In the genomic region with DNA sequence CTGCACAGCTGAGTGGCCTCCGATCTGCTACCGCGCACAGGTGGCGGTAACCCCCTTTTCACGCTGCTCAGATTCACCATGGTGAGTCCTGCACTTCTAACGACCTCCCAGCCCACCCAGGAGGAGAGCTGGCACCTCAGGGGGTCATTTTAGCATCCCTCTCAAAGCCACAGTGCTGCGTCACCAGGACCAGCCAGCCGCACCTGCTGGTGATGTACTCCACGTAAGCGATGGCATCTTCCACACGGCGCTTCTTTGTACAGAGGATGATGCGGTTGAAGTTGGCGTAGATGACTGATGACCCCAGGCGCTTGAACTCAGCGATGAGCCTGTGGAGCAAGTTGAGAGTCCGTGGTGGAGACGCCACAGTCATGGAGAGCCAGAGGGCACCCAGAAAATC, we compare ENCODE assay signal across 18 cellular contexts. TPM values are rescaled to one million over a fixed set of nuclear protein-coding genes. Genes with fewer than 3 reads are reported as not detected.
DNase-seq lines count a peak whose midpoint lies in the region; ATAC-seq, FAIRE-seq and TF ChIP-seq lines count a peak whose summit lies in the region.
"Had no signal": no experiment of that assay in that cellular context is flagged by ENCODE, and none has a peak within 500 bp of the region (broad histone marks: within the 10 kb centered on the region; RNA-seq: fewer than 3 reads in every experiment).

No MANE protein-coding gene starts in this region.

- TF ChIP-seq POLR2A in H1 (IDR thresholded peaks at IDR 0.05; ENCODE audit: control extremely low read depth in 1 of 2, low read depth in 2 of 2, low read length in 2 of 2), result no peak

- POLR2A ChIA-PET in H1 (lab: Charles Lee; ENCODE audit: partially characterized antibody), result interaction anchor here (0.5 to 1.3 kb wide), 3 partner anchors 9 to 35 kb away, joined by 3 to 4 read pairs (median 3); no protein-coding TSS in a partner anchor
- POLR2A ChIA-PET in activated CD4-positive, alpha-beta memory T cell treated with anti-CD3 and anti-CD28 coated beads for 36 hours (lab: Charles Lee), result no interaction called here

- peak overlapping the region; percentile 65; the same call in 1 of the 2 replicates for H4K8ac ChIP-seq in H1 (ENCODE audit: extremely low read depth, insufficient read depth, low read length)

- H3K56ac ChIP-seq in H1 (replicated peaks; ENCODE audit: insufficient read length, low read depth, low read length), result no peak overlapping the region

- no peak for TF ChIP-seq EP300 in H1 (IDR thresholded peaks at IDR 0.05; ENCODE audit: borderline replicate concordance in 1 of 2, low read depth in 2 of 2, low read length in 2 of 2)

- no peak overlapping the region for H2BK20ac ChIP-seq in H1 (ENCODE audit: low read length)

- H2BK15ac ChIP-seq in H1 (ENCODE audit: low read length), result no peak overlapping the region

- H2BK12ac ChIP-seq in H1 (ENCODE audit: low read depth, low read length), result no peak overlapping the region

- no peak overlapping the region for H3K9ac ChIP-seq in H1 (replicated peaks in 1 of 4; ENCODE audit: extremely low read depth in 1 of 4, low read depth in 3 of 4, low read length in 3 of 4)

- no peak overlapping the region for H2AFZ ChIP-seq in H1 (ENCODE audit: low read length)

- intact Hi-C loops in activated CD4-positive, alpha-beta memory T cell treated with anti-CD3 and anti-CD28 coated beads for 36 hours (cut with micrococcal nuclease), result no loop called here

- H3K79me1 ChIP-seq in H1 (ENCODE audit: low read depth, low read length), result no peaks in the 10 kb centered on the region; the same call in 1 of the 2 replicates

- CTCF ChIA-PET in activated naive CD4-positive, alpha-beta T cell treated with anti-CD3 and anti-CD28 coated beads, Interleukin-2, amount 10 ng/mL, durations not matched to agents 7 days and 5 days (lab: Charles Lee), result interaction anchor here (1.1 to 4.0 kb wide), 3 partner anchors 16 to 223 kb away, joined by 3 to 17 read pairs (median 3); no protein-coding TSS in a partner anchor
- CTCF ChIA-PET in H1 (lab: Charles Lee; ENCODE audit: partially characterized antibody), result interaction anchor here (0.7 to 9.3 kb wide), 16 partner anchors 8 to 220 kb away, joined by 3 to 61 read pairs (median 5); partner anchors contain the start of gene LRCOL1
- CTCF ChIA-PET in activated CD4-positive, alpha-beta memory T cell treated with anti-CD3 and anti-CD28 coated beads for 36 hours (lab: Charles Lee), result interaction anchor here (1.0 to 1.6 kb wide), 3 partner anchors 12 to 224 kb away, joined by 3 to 4 read pairs (median 3); no protein-coding TSS in a partner anchor

- no peak overlapping the region for H3K18ac ChIP-seq in H1 (ENCODE audit: extremely low read depth, low read length)

- H4K5ac ChIP-seq in H1 (ENCODE audit: insufficient read length, low read depth, low read length), result no peak overlapping the region

- no peak overlapping the region for H3K14ac ChIP-seq in H1 (ENCODE audit: insufficient read length)

- WGBS in H1 (ENCODE audit: extremely low coverage in 1 of 2, insufficient coverage in 1 of 2, insufficient read length in 1 of 2, insufficient replicate concordance in 2 of 2, low coverage in 1 of 2, low lambda C conversion rate in 2 of 2, missing lambda C conversion rate in 1 of 2), 2 experiments, result 92% methylated on average over 18 of the region's 18 CpGs; no CpG with 5 or more reads in 1 of the 2 experiments

- TF ChIP-seq CTCF in H1 (IDR thresholded peaks at IDR 0.05; ENCODE audit: control extremely low read depth in 1 of 3, insufficient read depth in 1 of 3, low read depth in 1 of 3, low read length in 3 of 3) (no peak), neural crest cell (conservative IDR thresholded peaks at IDR 0.05) (no peak)

- no peak for ATAC-seq in GM21528 (IDR thresholded peaks at IDR 0.05; ENCODE audit: low FRiP score, unreplicated experiment)

- H2BK120ac ChIP-seq in H1 (replicated peaks; ENCODE audit: low read depth, low read length), result no peak overlapping the region

- DNase-seq in activated naive CD4-positive, alpha-beta T cell treated with anti-CD3 and anti-CD28 coated beads, Interleukin-2, amount 10 ng/mL, durations not matched to agents 7 days and 5 days, result no peak
- DNase-seq in activated naive CD4-positive, alpha-beta T cell (lab: John Stamatoyannopoulos, UW), result no peak
- DNase-seq in H1 (ENCODE audit: low read depth in 1 of 2, low spot score in 2 of 2) (no peak), neural crest cell (ENCODE audit: low read depth, low spot score) (no peak), islet precursor cell (no peak), HCEC 1CT (no peak)
- DNase-seq in activated CD4-positive, alpha-beta memory T cell treated with anti-CD3 and anti-CD28 coated beads for 36 hours, result no peak
- DNase-seq: CD4-positive, CD25-positive, alpha-beta regulatory T cell; DMS53; GF-D8 had no signal

- peaks cover 43 to 80% (median 70%) of the 10 kb centered on the region in 4 experiments for H3K36me3 ChIP-seq in H1 (ENCODE audit: control insufficient read depth in 2 of 4, insufficient read depth in 4 of 4, low read length in 3 of 4)

- FAIRE-seq in H1 (lab: Jason Lieb, UNC), result no peak
- FAIRE-seq: GM19239, HepG2, HTR-8/SVneo had no signal

- peaks cover 7 to 32% of the 10 kb centered on the region in 2 experiments for H4K20me1 ChIP-seq in H1 (replicated peaks in 1 of 2; ENCODE audit: control insufficient read depth in 1 of 2, insufficient read depth in 2 of 2, low read length in 2 of 2)

- H2BK5ac ChIP-seq in H1 (ENCODE audit: low read depth, low read length), result no peak overlapping the region

- H3K27ac ChIP-seq in H1 (ENCODE audit: low read depth, low read length), result no peak overlapping the region
- H3K27ac ChIP-seq: 22Rv1 had no signal

- H3K23ac ChIP-seq in H1 (ENCODE audit: insufficient read length), result no peak overlapping the region

- H3K27me3 Mint-ChIP-seq in activated naive CD4-positive, alpha-beta T cell treated with anti-CD3 and anti-CD28 coated beads, Interleukin-2, amount 10 ng/mL, durations not matched to agents 7 days and 5 days, result no peaks in the 10 kb centered on the region
- no peaks in the 10 kb centered on the region for H3K27me3 Mint-ChIP-seq in neural crest cell (ENCODE audit: low read depth)
- H3K27me3 Mint-ChIP-seq in activated CD4-positive, alpha-beta memory T cell treated with anti-CD3 and anti-CD28 coated beads for 36 hours, result no peaks in the 10 kb centered on the region
- H3K27me3 Mint-ChIP-seq: CD4-positive, CD25-positive, alpha-beta regulatory T cell had no signal

- H3K4me2 ChIP-seq in H1 (ENCODE audit: insufficient read depth in 1 of 2, low read depth in 2 of 2, low read length in 2 of 2), result no peak overlapping the region

- no peak overlapping the region for H3K4me3 Mint-ChIP-seq in activated naive CD4-positive, alpha-beta T cell treated with anti-CD3 and anti-CD28 coated beads, Interleukin-2, amount 10 ng/mL, durations not matched to agents 7 days and 5 days
- H3K4me3 Mint-ChIP-seq in neural crest cell, result no peak overlapping the region
- no peak overlapping the region for H3K4me3 Mint-ChIP-seq in activated CD4-positive, alpha-beta memory T cell treated with anti-CD3 and anti-CD28 coated beads for 36 hours
- H3K4me3 Mint-ChIP-seq: CD4-positive, CD25-positive, alpha-beta regulatory T cell had no signal

- peak overlapping the region; percentile 72 for H3K27ac Mint-ChIP-seq in activated naive CD4-positive, alpha-beta T cell treated with anti-CD3 and anti-CD28 coated beads, Interleukin-2, amount 10 ng/mL, durations not matched to agents 7 days and 5 days
- H3K27ac Mint-ChIP-seq in neural crest cell (ENCODE audit: unreplicated experiment), result peak overlapping the region; percentile 36
- no peak overlapping the region for H3K27ac Mint-ChIP-seq in activated CD4-positive, alpha-beta memory T cell treated with anti-CD3 and anti-CD28 coated beads for 36 hours
- H3K27ac Mint-ChIP-seq: CD4-positive, CD25-positive, alpha-beta regulatory T cell had no signal

- TF ChIP-seq RAD21 in H1 (IDR thresholded peaks at IDR 0.05 in 1 of 2, conservative IDR thresholded peaks at IDR 0.05 in 1 of 2; ENCODE audit: low read depth in 2 of 2, low read length in 2 of 2), result no peak

- no peaks in the 10 kb centered on the region for H3K4me1 ChIP-seq in H1 (replicated peaks in 1 of 4; ENCODE audit: control insufficient read depth in 3 of 4, insufficient read depth in 4 of 4, low read length in 3 of 4)

- no peak overlapping the region for H3K4me3 ChIP-seq in H1 (ENCODE audit: extremely low read depth in 1 of 4, insufficient read depth in 2 of 4, low read depth in 3 of 4, low read length in 4 of 4)

- peaks cover 10% of the 10 kb centered on the region for H3K4me1 Mint-ChIP-seq in activated naive CD4-positive, alpha-beta T cell treated with anti-CD3 and anti-CD28 coated beads, Interleukin-2, amount 10 ng/mL, durations not matched to agents 7 days and 5 days
- H3K4me1 Mint-ChIP-seq in neural crest cell, result no peaks in the 10 kb centered on the region
- no peaks in the 10 kb centered on the region for H3K4me1 Mint-ChIP-seq in activated CD4-positive, alpha-beta memory T cell treated with anti-CD3 and anti-CD28 coated beads for 36 hours (ENCODE audit: low read depth)
- H3K4me1 Mint-ChIP-seq: CD4-positive, CD25-positive, alpha-beta regulatory T cell had no signal

- no peak overlapping the region for H2AK5ac ChIP-seq in H1 (ENCODE audit: low read depth, low read length)

- H3K27me3 ChIP-seq in H1 (replicated peaks in 1 of 4; ENCODE audit: control insufficient read depth in 3 of 4, extremely low read depth in 1 of 4, insufficient read depth in 3 of 4, low read length in 3 of 4), result no peaks in the 10 kb centered on the region

- no peaks in the 10 kb centered on the region for H3K23me2 ChIP-seq in H1 (ENCODE audit: low read depth, low read length)

- no peaks in the 10 kb centered on the region for H3K79me2 ChIP-seq in H1 (ENCODE audit: control insufficient read depth in 1 of 2, insufficient read depth in 2 of 2, low read length in 2 of 2)

- H3K9me3 Mint-ChIP-seq in activated naive CD4-positive, alpha-beta T cell treated with anti-CD3 and anti-CD28 coated beads, Interleukin-2, amount 10 ng/mL, durations not matched to agents 7 days and 5 days, result no peaks in the 10 kb centered on the region
- H3K9me3 Mint-ChIP-seq in neural crest cell, result no peaks in the 10 kb centered on the region
- no peaks in the 10 kb centered on the region for H3K9me3 Mint-ChIP-seq in activated CD4-positive, alpha-beta memory T cell treated with anti-CD3 and anti-CD28 coated beads for 36 hours

- no peak overlapping the region for H3K4ac ChIP-seq in H1 (replicated peaks; ENCODE audit: insufficient read length, low read depth, low read length)

- peaks cover 73% of the 10 kb centered on the region for H3K36me3 Mint-ChIP-seq in activated naive CD4-positive, alpha-beta T cell treated with anti-CD3 and anti-CD28 coated beads, Interleukin-2, amount 10 ng/mL, durations not matched to agents 7 days and 5 days
- H3K36me3 Mint-ChIP-seq in neural crest cell (ENCODE audit: low read depth), result peaks cover 30% of the 10 kb centered on the region
- peaks cover 59% of the 10 kb centered on the region for H3K36me3 Mint-ChIP-seq in activated CD4-positive, alpha-beta memory T cell treated with anti-CD3 and anti-CD28 coated beads for 36 hours

- H4K91ac ChIP-seq in H1 (replicated peaks; ENCODE audit: insufficient read length, low read length), result no peak overlapping the region

- H3K9me3 ChIP-seq in H1 (ENCODE audit: insufficient read depth in 2 of 2, low read depth in 1 of 2, low read length in 1 of 2), result no peaks in the 10 kb centered on the region

RNA-seq across cellular contexts. Expression of gene P2RX2, which starts 19.2 kb away (rescaled TPM):
- total RNA-seq in H1 (2021; fragmentation: NEBNext Ultra II Directional; extraction: Animal tissue kit (Norgen Biotek cat#: 25700)), result 0.84 and 1.5 TPM in 2 replicates
- 2.2 and 6.3 TPM in 2 replicates for polyA plus RNA-seq in H1 (2011; rRNA removed)
- polyA plus RNA-seq in H1 (2011; cell fraction: cytosol; rRNA removed), result 4.0 TPM
- 40.4 TPM for polyA plus RNA-seq in H1 (2011; cell fraction: nucleus; rRNA removed)
- 2.0 to 3.0 TPM (median 2.5 TPM) in 4 replicates for polyA plus RNA-seq in H1 (2012, experiment 1 of 2)
- polyA plus RNA-seq in H1 (2012, experiment 2 of 2), result 1.5 TPM
- 1.9 TPM for polyA plus RNA-seq in H1 (2013, experiment 1 of 2)
- 1.7 TPM for polyA plus RNA-seq in H1 (2013, experiment 2 of 2)
- polyA minus RNA-seq in H1 (2011; rRNA and poly(A)+ RNA removed), result 0.50 and 0.54 TPM in 2 replicates
- 0.59 TPM for polyA minus RNA-seq in H1 (2011; cell fraction: cytosol; rRNA and poly(A)+ RNA removed)
- 2.2 TPM for polyA minus RNA-seq in H1 (2011; cell fraction: nucleus; rRNA and poly(A)+ RNA removed)
- not detected in 2 replicates for total RNA-seq in neural crest cell
- total RNA-seq in activated CD4-positive, alpha-beta memory T cell treated with anti-CD3 and anti-CD28 coated beads for 36 hours, result not detected
- total RNA-seq: A673; CD4-positive, CD25-positive, alpha-beta regulatory T cell; HepG2 had no signal
- polyA plus RNA-seq: BJ; CD4-positive, CD25-positive, alpha-beta regulatory T cell; HepG2 had no signal

RNA-seq across cellular contexts. Expression of gene LRCOL1, which starts 27.4 kb away (rescaled TPM):
- not detected in 2 replicates for total RNA-seq in H1 (2021; fragmentation: NEBNext Ultra II Directional; extraction: Animal tissue kit (Norgen Biotek cat#: 25700))
- 0.42 TPM in 1 of 2 replicates, not detected in the other for polyA plus RNA-seq in H1 (2011; rRNA removed)
- polyA plus RNA-seq in H1 (2011; cell fraction: cytosol; rRNA removed), result 0.18 TPM
- polyA plus RNA-seq in H1 (2011; cell fraction: nucleus; rRNA removed), result 1.6 TPM
- polyA plus RNA-seq in H1 (2012, experiment 1 of 2), result not detected in 4 replicates
- not detected for polyA plus RNA-seq in H1 (2012, experiment 2 of 2)
- not detected for polyA plus RNA-seq in H1 (2013, experiment 1 of 2)
- 0.09 TPM for polyA plus RNA-seq in H1 (2013, experiment 2 of 2)
- not detected in 2 replicates for polyA minus RNA-seq in H1 (2011; rRNA and poly(A)+ RNA removed)
- polyA minus RNA-seq in H1 (2011; cell fraction: cytosol; rRNA and poly(A)+ RNA removed), result not detected
- polyA minus RNA-seq in H1 (2011; cell fraction: nucleus; rRNA and poly(A)+ RNA removed), result not detected
- 0.93 and 1.7 TPM in 2 replicates for total RNA-seq in neural crest cell
- total RNA-seq in activated CD4-positive, alpha-beta memory T cell treated with anti-CD3 and anti-CD28 coated beads for 36 hours, result not detected
- total RNA-seq: A673; CD4-positive, CD25-positive, alpha-beta regulatory T cell; H7; HepG2 had no signal
- polyA plus RNA-seq: CD4-positive, CD25-positive, alpha-beta regulatory T cell; HepG2 had no signal

RNA-seq across cellular contexts. Expression of gene POLE, which starts 49.3 kb away (rescaled TPM):
- total RNA-seq in H1 (2021; fragmentation: NEBNext Ultra II Directional; extraction: Animal tissue kit (Norgen Biotek cat#: 25700)), result 111 and 115 TPM in 2 replicates
- polyA plus RNA-seq in H1 (2011; rRNA removed), result 59.7 and 93.1 TPM in 2 replicates
- 59.2 TPM for polyA plus RNA-seq in H1 (2011; cell fraction: cytosol; rRNA removed)
- 567 TPM for polyA plus RNA-seq in H1 (2011; cell fraction: nucleus; rRNA removed)
- polyA plus RNA-seq in H1 (2012, experiment 1 of 2), result 107 to 133 TPM (median 124 TPM) in 4 replicates
- polyA plus RNA-seq in H1 (2012, experiment 2 of 2), result 41.3 TPM
- 59.4 TPM for polyA plus RNA-seq in H1 (2013, experiment 1 of 2)
- polyA plus RNA-seq in H1 (2013, experiment 2 of 2), result 46.8 TPM
- 173 and 242 TPM in 2 replicates for polyA minus RNA-seq in H1 (2011; rRNA and poly(A)+ RNA removed)
- 96.7 TPM for polyA minus RNA-seq in H1 (2011; cell fraction: cytosol; rRNA and poly(A)+ RNA removed)
- polyA minus RNA-seq in H1 (2011; cell fraction: nucleus; rRNA and poly(A)+ RNA removed), result 282 TPM
- 168 and 174 TPM in 2 replicates for total RNA-seq in neural crest cell
- total RNA-seq in activated CD4-positive, alpha-beta memory T cell treated with anti-CD3 and anti-CD28 coated beads for 36 hours, result 100 to 1,000 TPM; 112 to 114 TPM

RNA-seq across cellular contexts. Expression of gene PXMP2, which starts 49.6 kb away (rescaled TPM):
- 15.1 and 17.5 TPM in 2 replicates for total RNA-seq in H1 (2021; fragmentation: NEBNext Ultra II Directional; extraction: Animal tissue kit (Norgen Biotek cat#: 25700))
- 13.8 and 19.5 TPM in 2 replicates for polyA plus RNA-seq in H1 (2011; rRNA removed)
- polyA plus RNA-seq in H1 (2011; cell fraction: cytosol; rRNA removed), result 19.4 TPM
- 13.6 TPM for polyA plus RNA-seq in H1 (2011; cell fraction: nucleus; rRNA removed)
- 13.2 to 18.6 TPM (median 17.0 TPM) in 4 replicates for polyA plus RNA-seq in H1 (2012, experiment 1 of 2)
- polyA plus RNA-seq in H1 (2012, experiment 2 of 2), result 22.3 TPM
- 16.5 TPM for polyA plus RNA-seq in H1 (2013, experiment 1 of 2)
- polyA plus RNA-seq in H1 (2013, experiment 2 of 2), result 16.9 TPM
- 5.6 and 11.0 TPM in 2 replicates for polyA minus RNA-seq in H1 (2011; rRNA and poly(A)+ RNA removed)
- polyA minus RNA-seq in H1 (2011; cell fraction: cytosol; rRNA and poly(A)+ RNA removed), result 5.2 TPM
- 6.8 TPM for polyA minus RNA-seq in H1 (2011; cell fraction: nucleus; rRNA and poly(A)+ RNA removed)
- 31.0 and 33.5 TPM in 2 replicates for total RNA-seq in neural crest cell
- total RNA-seq in activated CD4-positive, alpha-beta memory T cell treated with anti-CD3 and anti-CD28 coated beads for 36 hours, result 10 to 100 TPM; 17.8 to 20.9 TPM
